ENCODE assay signal across 30 cellular contexts in the genomic region with DNA sequence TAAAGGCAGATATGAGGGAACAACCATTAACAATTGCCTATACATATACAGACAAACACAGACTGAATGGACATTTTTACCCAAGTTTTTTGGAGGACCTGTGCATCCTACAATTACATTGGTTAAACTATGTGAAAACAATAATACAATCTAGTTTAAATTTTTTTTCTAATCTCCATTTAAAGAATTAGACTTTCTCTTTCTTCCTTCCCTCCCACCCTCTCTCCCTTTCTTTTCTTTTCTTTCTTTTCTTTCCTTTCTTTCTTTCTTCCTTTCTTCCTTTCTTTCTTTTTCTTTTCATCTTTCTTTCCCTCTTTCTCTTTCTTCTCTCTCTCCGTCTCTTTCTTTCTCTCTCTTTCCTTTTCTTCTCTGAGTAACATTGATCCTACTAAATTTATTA.
"Had no signal": no experiment of that assay in that cellular context is flagged by ENCODE, and none has a peak within 500 bp of the region (broad histone marks: within the 10 kb centered on the region; RNA-seq: fewer than 3 reads in every experiment).

No MANE protein-coding gene starts in this region.

- H3K9me3 Mint-ChIP-seq: natural killer cell treated with Interleukin-12 subunit alpha and Interleukin-12 subunit beta and Interleukin-15 and Interleukin-18, amount 100 ng/mL, for 72 hours; stimulated activated memory B cell treated with anti-CD40 and anti-IgM and Interleukin-4, amounts not matched to agents 10 μg/mL and 1 μg/mL and 100 μg/mL, for 72 hours; stimulated activated naive CD8-positive, alpha-beta T cell treated with anti-CD3 and anti-CD28 coated beads, Interleukin-15, amount 100 ng/mL, for 72 hours; type B pancreatic cell had no signal

- H3K4me2 ChIP-seq: smooth muscle cell had no signal

- H3K27me3 ChIP-seq: neutrophil, pancreas, spleen, suprapubic skin, testis, tibial artery, transverse colon, upper lobe of right lung, uterus had no signal

- H3K27me3 Mint-ChIP-seq: naive thymus-derived CD8-positive, alpha-beta T cell; natural killer cell treated with Interleukin-12 subunit alpha and Interleukin-12 subunit beta and Interleukin-15 and Interleukin-18, amount 100 ng/mL, for 72 hours; stimulated activated memory B cell treated with anti-CD40 and anti-IgM and Interleukin-4, amounts not matched to agents 10 μg/mL and 1 μg/mL and 100 μg/mL, for 72 hours; stimulated activated naive CD8-positive, alpha-beta T cell treated with anti-CD3 and anti-CD28 coated beads, Interleukin-15, amount 100 ng/mL, for 72 hours; type B pancreatic cell had no signal

- H3K27ac ChIP-seq: neutrophil, pancreas, psoas muscle, skin epidermis, spleen, suprapubic skin, testis, tibial artery, transverse colon, upper lobe of right lung, uterus had no signal

- H3K4me3 Mint-ChIP-seq: naive thymus-derived CD8-positive, alpha-beta T cell; natural killer cell treated with Interleukin-12 subunit alpha and Interleukin-12 subunit beta and Interleukin-15 and Interleukin-18, amount 100 ng/mL, for 72 hours; nephron progenitor cell; neural crest cell; stimulated activated memory B cell treated with anti-CD40 and anti-IgM and Interleukin-4, amounts not matched to agents 10 μg/mL and 1 μg/mL and 100 μg/mL, for 72 hours; stimulated activated naive CD8-positive, alpha-beta T cell treated with anti-CD3 and anti-CD28 coated beads, Interleukin-15, amount 100 ng/mL, for 72 hours; type B pancreatic cell had no signal

- ATAC-seq: naive thymus-derived CD8-positive, alpha-beta T cell; natural killer cell treated with Interleukin-12 subunit alpha and Interleukin-12 subunit beta and Interleukin-15 and Interleukin-18, amount 100 ng/mL, for 72 hours; pancreas; psoas muscle; right cardiac atrium; sciatic nerve; stimulated activated memory B cell treated with anti-CD40 and anti-IgM and Interleukin-4, amounts not matched to agents 10 μg/mL and 1 μg/mL and 100 μg/mL, for 72 hours; stimulated activated naive CD8-positive, alpha-beta T cell treated with anti-CD3 and anti-CD28 coated beads, Interleukin-15, amount 100 ng/mL, for 72 hours; stimulated activated naive CD8-positive, alpha-beta T cell treated with anti-CD3 and anti-CD28 coated beads, Interleukin-15, Interleukin-2, amounts not matched to agents 100 U/mL and 50 U/mL, for 24 hours; upper lobe of right lung had no signal

- H3K4me1 Mint-ChIP-seq: naive thymus-derived CD8-positive, alpha-beta T cell; stimulated activated naive CD8-positive, alpha-beta T cell treated with anti-CD3 and anti-CD28 coated beads, Interleukin-15, amount 100 ng/mL, for 72 hours had no signal

- H3K36me3 Mint-ChIP-seq: naive thymus-derived CD8-positive, alpha-beta T cell; natural killer cell treated with Interleukin-12 subunit alpha and Interleukin-12 subunit beta and Interleukin-15 and Interleukin-18, amount 100 ng/mL, for 72 hours; type B pancreatic cell had no signal

- H3K9me3 ChIP-seq: neutrophil, pancreas, psoas muscle, spleen, testis, tibial artery, transverse colon, upper lobe of right lung, uterus had no signal

- H3K4me3 ChIP-seq: pancreas, psoas muscle, skin epidermis, smooth muscle cell, spleen, suprapubic skin, testis, tibial artery, transverse colon, upper lobe of right lung, uterus had no signal

- H3K4me1 ChIP-seq: pancreas, psoas muscle, spleen, suprapubic skin, testis, tibial artery, transverse colon, upper lobe of right lung, uterus had no signal

- H3K36me3 ChIP-seq: neutrophil, pancreas, spleen, suprapubic skin, tibial artery, transverse colon, upper lobe of right lung, uterus had no signal

- DNase-seq: naive thymus-derived CD8-positive, alpha-beta T cell; nephron progenitor cell; nucleus accumbens; pancreas; psoas muscle; right cardiac atrium; spleen; stimulated activated CD4-positive, alpha-beta T cell treated with anti-CD3 and anti-CD28 coated beads, Interleukin-12 subunit alpha, Interleukin-12 subunit beta, amount 100 ng/mL, for 4 hours; stimulated activated CD4-positive, alpha-beta T cell treated with anti-CD3 and anti-CD28 coated beads, Interleukin-1b, Interleukin-23, amount 100 ng/mL, for 48 hours; stimulated activated CD4-positive, alpha-beta T cell treated with anti-CD3 and anti-CD28 coated beads, Interleukin-4, amount 100 ng/mL, for 1 hour; stimulated activated CD4-positive, alpha-beta T cell treated with anti-CD3 and anti-CD28 coated beads, Interleukin-4, amount 100 ng/mL, for 4 hours; stimulated activated CD8-positive, alpha-beta memory T cell treated with anti-CD3 and anti-CD28 coated beads, Interleukin-4, amount 100 ng/mL, for 48 hours; stimulated activated naive CD4-positive, alpha-beta T cell; stimulated activated naive CD8-positive, alpha-beta T cell treated with anti-CD3 and anti-CD28 coated beads, Interleukin-15, amount 100 ng/mL, for 72 hours; stimulated activated naive CD8-positive, alpha-beta T cell treated with anti-CD3 and anti-CD28 coated beads, Interleukin-15, Interleukin-2, amounts not matched to agents 100 U/mL and 50 U/mL, for 24 hours; substantia nigra; testis; tibial artery; transverse colon; upper lobe of right lung; uterus had no signal

- H3K27ac Mint-ChIP-seq: naive thymus-derived CD8-positive, alpha-beta T cell; natural killer cell treated with Interleukin-12 subunit alpha and Interleukin-12 subunit beta and Interleukin-15 and Interleukin-18, amount 100 ng/mL, for 72 hours; nephron progenitor cell; stimulated activated naive CD8-positive, alpha-beta T cell treated with anti-CD3 and anti-CD28 coated beads, Interleukin-15, amount 100 ng/mL, for 72 hours; type B pancreatic cell had no signal
